In the genomic region with DNA sequence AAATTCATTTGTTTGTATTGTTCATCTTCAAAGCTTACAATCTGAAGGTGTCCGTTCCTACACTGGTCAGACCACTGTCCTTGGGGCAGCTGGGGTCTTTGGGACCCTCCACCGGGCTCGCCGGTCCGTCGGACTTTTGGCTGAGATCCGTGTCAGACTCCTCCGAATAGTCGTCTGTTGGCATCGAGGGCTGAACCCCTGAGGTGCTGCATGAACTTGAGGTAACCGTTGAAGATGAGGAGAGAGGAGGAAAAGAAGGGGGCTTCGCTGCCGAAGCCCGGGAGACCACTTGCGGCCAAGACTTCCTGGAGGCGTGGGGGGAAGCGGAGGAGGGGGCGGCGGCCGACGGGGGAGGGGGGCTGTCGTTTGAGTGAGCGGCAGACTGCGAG, we compare ENCODE assay signal across 8 cellular contexts.
DNase-seq lines count a peak whose midpoint lies in the region; ATAC-seq and TF ChIP-seq lines count a peak whose summit lies in the region.

No MANE protein-coding gene starts in this region.

- H3K4me3 ChIP-seq in AG10803 (ENCODE audit: low read length) (peak overlapping the region; percentile 67), choroid plexus epithelial cell (ENCODE audit: low read depth, low read length) (peak overlapping the region; percentile 79)

- POLR2A ChIA-PET in naive thymus-derived CD8-positive, alpha-beta T cell (lab: Charles Lee), result interaction anchor here (0.7 to 1.0 kb wide), 3 partner anchors 8 to 1138 kb away, joined by 3 read pairs; no protein-coding TSS in a partner anchor

- DNase-seq in AG10803 (ENCODE audit: low read depth) (no peak), choroid plexus epithelial cell (ENCODE audit: low read depth) (no peak), hepatic stellate cell (ENCODE audit: low spot score) (no peak)
- no peak for DNase-seq in naive thymus-derived CD8-positive, alpha-beta T cell

- TF ChIP-seq CTCF in AG10803 (conservative IDR thresholded peaks at IDR 0.05; ENCODE audit: low read length), result no peak
- no peak for TF ChIP-seq CTCF in choroid plexus epithelial cell (conservative IDR thresholded peaks at IDR 0.05; ENCODE audit: low read depth, low read length)

- peak overlapping the region; percentile 84 to 95 (median 93) for H3K4me3 Mint-ChIP-seq in naive thymus-derived CD8-positive, alpha-beta T cell

- H3K27me3 Mint-ChIP-seq in naive thymus-derived CD8-positive, alpha-beta T cell, result peaks cover 0 to 11% (median 4%) of the 10 kb centered on the region in 5 donors

- H3K4me1 Mint-ChIP-seq in naive thymus-derived CD8-positive, alpha-beta T cell, result peaks cover 9 to 22% (median 19%) of the 10 kb centered on the region in 4 donors

- H3K27ac Mint-ChIP-seq in naive thymus-derived CD8-positive, alpha-beta T cell, result peak overlapping the region; percentile 76 to 95 (median 90)

- peak; percentile 12 for ATAC-seq in HG03108 (IDR thresholded peaks at IDR 0.05; ENCODE audit: unreplicated experiment)
- peak in 1 of 2 donors; percentile 2 for ATAC-seq in naive thymus-derived CD8-positive, alpha-beta T cell
- no peak for ATAC-seq in HG03439 (IDR thresholded peaks at IDR 0.05; ENCODE audit: unreplicated experiment)
- no peak for ATAC-seq in GM21717 (IDR thresholded peaks at IDR 0.05; ENCODE audit: unreplicated experiment)
- no peak for ATAC-seq in HG02852 (IDR thresholded peaks at IDR 0.05; ENCODE audit: unreplicated experiment)

- H3K36me3 Mint-ChIP-seq in naive thymus-derived CD8-positive, alpha-beta T cell, result no peaks in the 10 kb centered on the region

- no peaks in the 10 kb centered on the region for H3K9me3 Mint-ChIP-seq in naive thymus-derived CD8-positive, alpha-beta T cell
